8 cellular contexts compared by ENCODE assay signal in the genomic region with DNA sequence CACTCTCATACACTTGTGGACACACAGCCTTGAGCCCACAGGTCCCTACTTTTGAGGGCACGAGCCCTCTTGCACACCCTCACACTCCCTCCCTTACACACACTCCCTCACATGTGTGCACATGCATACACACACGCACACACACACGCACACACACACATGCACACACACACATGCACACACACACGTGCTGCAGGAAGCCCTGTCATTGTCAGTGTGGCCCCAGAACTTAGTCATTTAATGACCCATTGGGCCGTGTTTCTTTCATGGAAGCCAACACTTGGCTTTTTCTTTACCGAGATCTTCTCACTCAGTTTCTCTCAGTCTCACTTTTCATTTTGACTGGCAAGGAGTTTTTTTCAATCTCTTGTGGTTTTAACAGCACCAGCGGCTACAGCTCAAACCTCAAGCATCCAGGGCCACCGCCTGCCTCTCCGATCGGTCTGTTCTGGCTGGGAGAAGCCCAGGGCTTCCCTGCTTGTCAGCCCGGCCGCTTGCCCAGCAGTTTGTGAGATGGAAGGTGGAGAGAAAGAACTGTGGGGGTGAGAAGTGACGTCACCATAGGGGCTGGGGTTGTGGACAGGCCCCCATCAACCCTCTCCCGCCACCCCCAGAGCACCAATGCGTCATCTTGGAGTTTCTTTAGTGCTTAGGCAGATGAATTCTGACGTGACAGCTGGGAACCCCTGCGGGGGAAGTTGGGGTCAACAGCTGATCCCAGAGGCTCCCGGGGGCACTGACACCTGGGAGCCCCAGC. TPM values are rescaled to one million over a fixed set of nuclear protein-coding genes. Genes with fewer than 3 reads are reported as not detected.
DNase-seq lines count a peak whose midpoint lies in the region; ATAC-seq and TF ChIP-seq lines count a peak whose summit lies in the region.

No MANE protein-coding gene starts in this region.

- no peak overlapping the region for H4K91ac ChIP-seq in neuronal stem cell (ENCODE audit: low read depth, low read length, poor library complexity)

- CTCF ChIA-PET in RWPE1 (lab: Yijun Ruan, JAX) = interaction anchor here (0.7 kb wide), 1 partner anchor 298 kb away, joined by 3 read pairs; no protein-coding TSS in a partner anchor

- H2BK120ac ChIP-seq in neuronal stem cell (ENCODE audit: low read depth, low read length) = no peak overlapping the region

- H3K4me2 ChIP-seq in neuronal stem cell (ENCODE audit: insufficient read depth, low read length, poor library complexity, severe bottlenecking) = no peak overlapping the region

- peaks cover 8 to 11% of the 10 kb centered on the region in 2 donors for H3K4me1 ChIP-seq in neuronal stem cell (ENCODE audit: control insufficient read depth in 2 of 2, insufficient read depth in 1 of 2, low read depth in 1 of 2, low read length in 2 of 2)

- no peak for TF ChIP-seq CTCF in RWPE1 (conservative IDR thresholded peaks at IDR 0.05; ENCODE audit: low read depth)

- no peak overlapping the region for H3K4me3 ChIP-seq in neuronal stem cell (ENCODE audit: low read length in 2 of 2)

- H3K18ac ChIP-seq in neuronal stem cell (ENCODE audit: low read length) = peak overlapping the region; percentile 48

- peaks cover 0 to 6% of the 10 kb centered on the region in 2 donors for H3K9me3 ChIP-seq in neuronal stem cell (replicated peaks in 1 of 2; ENCODE audit: control insufficient read depth in 2 of 2, insufficient read depth in 1 of 2, low read depth in 1 of 2, low read length in 2 of 2)

- peak overlapping the region; percentile 86 for H2BK15ac ChIP-seq in neuronal stem cell (ENCODE audit: low read length)

- peak overlapping the region; percentile 37 for H3K23ac ChIP-seq in neuronal stem cell (ENCODE audit: low read depth, low read length, poor library complexity)

- H3K79me1 ChIP-seq in neuronal stem cell (ENCODE audit: low read depth, low read length) = no peaks in the 10 kb centered on the region

- peaks cover 0 to 3% (median 2%) of the 10 kb centered on the region in 3 experiments for H3K27me3 ChIP-seq in neuronal stem cell (ENCODE audit: control insufficient read depth in 3 of 3, insufficient read depth in 3 of 3, low read depth in 1 of 3, low read length in 3 of 3)

- WGBS in neuronal stem cell (ENCODE audit: extremely low coverage in 2 of 2, insufficient read length in 2 of 2, insufficient replicate concordance in 1 of 2), 2 donors = no CpG with 5 or more reads among the region's 18 CpGs

- H2AFZ ChIP-seq in neuronal stem cell (ENCODE audit: low read length) = no peak overlapping the region

- POLR2A ChIA-PET in RWPE1 (lab: Yijun Ruan, JAX; ENCODE audit: low non-redundant PET) = no interaction called here

- H2BK5ac ChIP-seq in neuronal stem cell (ENCODE audit: low read length) = peak overlapping the region; percentile 20

- H4K8ac ChIP-seq in neuronal stem cell (ENCODE audit: low read depth, low read length) = peak overlapping the region; percentile 74

- peak overlapping the region; percentile 83 for H3K9ac ChIP-seq in neuronal stem cell (ENCODE audit: low read depth, low read length, poor library complexity)

- peak overlapping the region; percentile 98 for H3K14ac ChIP-seq in neuronal stem cell (ENCODE audit: low read length)

- H3K27ac ChIP-seq in neuronal stem cell (replicated peaks; ENCODE audit: low read length) (no peak overlapping the region), RWPE1 (no peak overlapping the region)

- ATAC-seq in GM18499 (IDR thresholded peaks at IDR 0.05; ENCODE audit: insufficient read depth, unreplicated experiment) = peak; percentile 31
- peak; percentile 45 for ATAC-seq in HG02678 (IDR thresholded peaks at IDR 0.05; ENCODE audit: unreplicated experiment)

- peak; percentile 44 to 52 for DNase-seq in activated CD4-positive, alpha-beta T cell treated with anti-CD3 and anti-CD28 coated beads for 4 hours
- DNase-seq in neuronal stem cell (ENCODE audit: low spot score) (no peak), RWPE1 (ENCODE audit: low spot score) (no peak), NCI-H2227 treated with DMSO at 0.1 percent for 48 hours (lab: John Stamatoyannopoulos, UW) (no peak), SIG-M5 (lab: John Stamatoyannopoulos, UW) (no peak), NCI-H1092 (lab: John Stamatoyannopoulos, UW) (no peak)

- H3K36me3 ChIP-seq in neuronal stem cell (replicated peaks in 1 of 2; ENCODE audit: control insufficient read depth in 2 of 2, insufficient read depth in 2 of 2, low read length in 2 of 2) = peaks cover 0 to 2% of the 10 kb centered on the region in 2 donors

- H2AK5ac ChIP-seq in neuronal stem cell (ENCODE audit: low read depth, low read length) = peak overlapping the region; percentile 90

- H2BK12ac ChIP-seq in neuronal stem cell (ENCODE audit: low read length) = peak overlapping the region; percentile 69

- H3K4ac ChIP-seq in neuronal stem cell (ENCODE audit: low read length) = no peak overlapping the region

RNA-seq across cellular contexts. Expression of gene TNFRSF8, which starts 15.8 kb away (rescaled TPM):
- 0.01 TPM for polyA plus RNA-seq in neuronal stem cell (2013, experiment 1 of 2)
- polyA plus RNA-seq in neuronal stem cell (2013, experiment 2 of 2) = 0.01 TPM

RNA-seq across cellular contexts. Expression of gene MIIP, which starts 28.0 kb away (rescaled TPM):
- 57.1 TPM for polyA plus RNA-seq in neuronal stem cell (2013, experiment 1 of 2)
- 54.7 TPM for polyA plus RNA-seq in neuronal stem cell (2013, experiment 2 of 2)

Comparison
In these comparisons a context has a peak if more than half of its experiments do, and no peak if none do; other contexts are left out.
1. DNase-seq: peak in activated CD4-positive, alpha-beta T cell treated with anti-CD3 and anti-CD28 coated beads for 4 hours (2 of 2); none in neuronal stem cell (single experiment), RWPE1 (single experiment), NCI-H2227 treated with DMSO at 0.1 percent for 48 hours (single experiment), SIG-M5 (single experiment) and NCI-H1092 (single experiment).